ENCODE assay signal across 7 cellular contexts in the genomic region with DNA sequence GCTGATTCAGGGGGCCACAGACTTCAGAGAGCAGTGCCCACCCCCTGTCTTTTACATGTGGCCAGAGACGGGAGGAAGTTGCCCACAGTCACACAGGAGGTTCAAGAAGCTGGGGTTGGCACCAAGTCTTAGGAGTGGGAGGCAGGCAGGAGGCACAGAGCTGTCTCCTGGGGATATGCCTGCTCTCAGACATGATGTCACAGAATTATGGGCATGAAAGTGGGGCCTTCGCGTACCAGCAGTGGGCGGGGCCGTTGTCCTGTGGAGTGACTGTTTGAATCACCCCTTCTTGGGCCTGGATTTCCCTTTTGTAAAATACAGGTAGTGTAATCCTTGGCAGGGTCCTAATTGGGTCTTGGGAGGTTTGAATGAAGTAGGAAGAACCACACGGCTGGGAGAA.
A peak's percentile ranks its signal among the peaks of the same experiment; 100 is the strongest.
DNase-seq lines count a peak whose midpoint lies in the region; ATAC-seq lines count a peak whose summit lies in the region.

No MANE protein-coding gene starts in this region.

- intact Hi-C loops in aorta (cut with DNase I), result loop anchor here in 1 of 2 donors (1.0 kb wide), 1 partner anchor 20 kb away; no protein-coding TSS in a partner anchor

- H3K4me3 ChIP-seq in aorta (ENCODE audit: low read length in 2 of 2), result no peak overlapping the region

- peak; percentile 43 for ATAC-seq in GM18873 (IDR thresholded peaks at IDR 0.05; ENCODE audit: low FRiP score, unreplicated experiment)
- ATAC-seq in HG02840 (IDR thresholded peaks at IDR 0.05; ENCODE audit: low FRiP score, unreplicated experiment), result peak; percentile 19
- peak; percentile 23 for ATAC-seq in aorta (ENCODE audit: low FRiP score)

- H3K4me1 ChIP-seq in aorta (ENCODE audit: control insufficient read depth in 1 of 2, insufficient read depth in 2 of 2, low read length in 2 of 2), result peaks cover 0 to 7% of the 10 kb centered on the region in 2 donors

- DNase-seq in T1000 (lab: John Stamatoyannopoulos, UW) (peak; percentile 44), aorta (peak; percentile 80 to 88), epidermal melanocyte (ENCODE audit: insufficient read length, low spot score) (no peak), NCI-H510A (lab: John Stamatoyannopoulos, UW) (no peak)

- no peaks in the 10 kb centered on the region for H3K36me3 ChIP-seq in aorta (ENCODE audit: control insufficient read depth in 1 of 2, insufficient read depth in 2 of 2, low read length in 1 of 2)

- H3K9me3 ChIP-seq in aorta (ENCODE audit: control insufficient read depth, low read length), result no peaks in the 10 kb centered on the region

- no peaks in the 10 kb centered on the region for H3K27me3 ChIP-seq in layer of hippocampus (ENCODE audit: control insufficient read depth, insufficient read depth, low read length)
- H3K27me3 ChIP-seq in aorta (ENCODE audit: control insufficient read depth in 1 of 2, insufficient read depth in 2 of 2, low read length in 1 of 2), result no peaks in the 10 kb centered on the region

- 8 to 14% methylated on average over 6 of the region's 6 CpGs for WGBS in aorta, 2 donors

- H3K27ac ChIP-seq in layer of hippocampus (ENCODE audit: low read depth, low read length) (peak overlapping the region; percentile 83), aorta (ENCODE audit: low read depth in 1 of 2, low read length in 2 of 2) (peak overlapping the region; percentile 62 to 83)

Comparison
In these comparisons a context has a peak if more than half of its experiments do, and no peak if none do; other contexts are left out.
1. DNase-seq: peak in T1000 (single experiment) and aorta (2 of 2); none in epidermal melanocyte (single experiment) and NCI-H510A (single experiment).
2. Peak in every context shown above with its lines, with median percentiles within 50 percentile points of each other: ATAC-seq.